Comparison of ENCODE assay signal across 21 cellular contexts in the genomic region with DNA sequence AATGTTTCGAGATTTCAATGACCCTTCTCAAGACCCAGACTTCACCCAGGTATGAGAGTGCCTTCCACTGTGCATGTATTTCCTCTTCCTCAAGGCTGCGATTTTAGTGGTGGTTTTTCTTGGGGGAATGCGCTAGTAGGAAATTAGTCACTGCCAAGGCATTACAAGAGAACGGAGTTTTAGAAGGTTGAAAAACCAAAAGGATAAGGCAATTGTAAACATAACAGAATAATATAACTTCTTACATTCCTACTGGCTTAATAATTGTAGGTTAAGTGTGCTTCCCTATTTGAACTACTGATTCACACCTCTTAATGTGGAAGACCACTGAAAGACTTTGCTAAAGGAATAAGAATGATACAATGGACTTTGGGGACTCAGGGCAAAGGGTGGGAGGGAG. TPM values are rescaled to one million over a fixed set of nuclear protein-coding genes. Genes with fewer than 3 reads are reported as not detected.
DNase-seq lines count a peak whose midpoint lies in the region; ATAC-seq, FAIRE-seq and TF ChIP-seq lines count a peak whose summit lies in the region.
"Had no signal": no experiment of that assay in that cellular context is flagged by ENCODE, and none has a peak within 500 bp of the region (broad histone marks: within the 10 kb centered on the region; RNA-seq: fewer than 3 reads in every experiment).

No MANE protein-coding gene starts in this region.

- FAIRE-seq in bronchial epithelial cell (lab: Jason Lieb, UNC) = no peak
- FAIRE-seq: endometrium, GM12878 had no signal

- no peak overlapping the region for H3K4me3 ChIP-seq in bronchial epithelial cell (ENCODE audit: low read depth, low read length)
- H3K4me3 ChIP-seq: GM12878, ovary, skin epidermis, uterus had no signal

- TF ChIP-seq CTCF in bronchial epithelial cell (IDR thresholded peaks at IDR 0.05; ENCODE audit: insufficient read depth, low read length, severe bottlenecking) = no peak

- no peak for ATAC-seq in HG02852 (IDR thresholded peaks at IDR 0.05; ENCODE audit: unreplicated experiment)
- ATAC-seq: activated T-helper 17 cell treated with anti-CD3 and anti-CD28 coated beads, Interleukin-2, amount 50 U/mL, for 72 hours; GM12878; Panc1; SK-N-SH treated with all-trans-retinoic acid at 6 μM for 48 hours had no signal

- H3K27me3 ChIP-seq in bronchial epithelial cell (ENCODE audit: control insufficient read depth, insufficient read depth, low read length) = no peaks in the 10 kb centered on the region
- H3K27me3 ChIP-seq: ovary, uterus had no signal

- H3K36me3 ChIP-seq in bronchial epithelial cell (ENCODE audit: control insufficient read depth, insufficient read depth, low read length) = peaks cover 3% of the 10 kb centered on the region
- H3K36me3 ChIP-seq: ovary, uterus had no signal

- DNase-seq in AG08396 (ENCODE audit: low spot score) = peak; percentile 20
- peak; percentile 90 for DNase-seq in HT1080 (ENCODE audit: low read depth)
- peak; percentile 78 for DNase-seq in bronchial epithelial cell (ENCODE audit: low read depth)
- DNase-seq in kidney glomerular epithelial cell (lab: John Stamatoyannopoulos, UW) = peak; percentile 35
- DNase-seq in stimulated activated naive CD4-positive, alpha-beta T cell (lab: John Stamatoyannopoulos, UW) = no peak
- no peak for DNase-seq in central memory CD4-positive, alpha-beta T cell
- no peak for DNase-seq in DMS153 (lab: John Stamatoyannopoulos, UW)
- DNase-seq: activated CD4-positive, CD25-positive, alpha-beta regulatory T cell treated with anti-CD3 and anti-CD28 coated beads, Interleukin-2, amount 50 U/mL, for 72 hours; COR-L47; Kasumi-1; NCI-H1105 treated with DMSO at 0.1 percent for 48 hours; ovary; stimulated activated CD4-positive, alpha-beta T cell treated with anti-CD3 and anti-CD28 coated beads, Interleukin-4, amount 100 ng/mL, for 4 hours; uterus had no signal

RNA-seq across cellular contexts. Expression of gene ACO1, which starts 38.9 kb away (rescaled TPM):
- total RNA-seq in HT1080 (2014; rRNA removed; shearing (Covaris generic)) = 45.2 and 57.6 TPM in 2 replicates
- polyA plus RNA-seq in HT1080 (2015; cell fraction: cytosol; rRNA removed) = 45.8 and 57.1 TPM in 2 replicates
- polyA plus RNA-seq in HT1080 (2015; cell fraction: nucleus; rRNA removed) = 101 and 109 TPM in 2 replicates
- total RNA-seq in bronchial epithelial cell = 11.8 and 12.9 TPM in 2 replicates

Comparison
In these comparisons a context has a peak if more than half of its experiments do, and no peak if none do; other contexts are left out.
1. DNase-seq: peak in AG08396 (single experiment), HT1080 (single experiment), bronchial epithelial cell (single experiment) and kidney glomerular epithelial cell (single experiment); none in stimulated activated naive CD4-positive, alpha-beta T cell (0 of 6), central memory CD4-positive, alpha-beta T cell (single experiment) and DMS153 (single experiment).